Comparison of ENCODE assay signal across 1 cellular context in the genomic region with DNA sequence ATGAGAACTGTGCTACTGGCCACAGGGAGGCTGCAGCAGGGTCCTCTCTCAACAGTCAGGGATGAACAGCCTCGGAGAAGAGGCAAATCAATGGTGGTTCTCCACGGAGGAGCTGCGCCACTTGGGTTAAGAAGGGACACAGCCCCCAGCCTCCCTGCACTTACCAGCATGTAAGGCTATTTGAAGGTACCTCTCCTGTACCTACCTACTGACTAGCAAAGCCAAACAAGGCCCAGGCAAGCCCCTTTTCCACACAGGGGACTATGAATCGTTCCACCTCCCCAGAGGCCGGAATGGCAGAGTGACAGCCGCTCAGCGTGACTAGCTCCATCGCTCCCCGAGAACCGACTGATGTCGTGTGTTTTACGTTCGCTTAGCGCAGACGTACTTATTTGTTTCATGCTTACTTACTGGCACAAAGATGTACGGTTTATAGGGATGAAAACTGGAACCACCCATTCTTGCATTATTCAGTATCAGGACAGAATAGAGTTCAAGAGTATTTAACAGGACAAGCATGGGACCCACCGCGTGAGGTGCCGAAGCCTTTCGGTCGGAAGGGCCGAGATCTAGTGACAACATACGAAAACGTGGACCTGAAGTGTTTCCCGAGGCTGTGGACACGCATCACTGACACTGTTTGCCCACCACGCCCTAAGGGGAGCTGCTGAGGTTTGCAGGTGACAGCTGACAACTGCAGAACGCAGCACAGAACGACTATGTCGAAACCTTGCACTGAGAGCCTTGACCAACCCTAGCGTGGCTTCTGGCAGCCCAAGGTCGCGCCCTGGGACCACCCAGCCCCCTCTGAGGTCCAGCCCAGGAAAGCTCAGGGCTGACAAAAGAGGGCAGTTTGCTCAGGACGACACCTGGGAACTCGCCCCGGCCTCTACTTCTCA.
A peak's percentile ranks its signal among the peaks of the same experiment; 100 is the strongest.
TF ChIP-seq lines count a peak whose summit lies in the region.

No MANE protein-coding gene starts in this region.

TF ChIP-seq in K562, 482 proteins besides CTCF, POLR2A, EP300 and RAD21:
- TF ChIP-seq HDGF (IDR thresholded peaks at IDR 0.05) (no peak), MYC (IDR thresholded peaks at IDR 0.05; ENCODE audit: low read depth, low read length) (no peak), MYC (CRISPR knock-in tag; IDR thresholded peaks at IDR 0.05; ENCODE audit: borderline replicate concordance, low read depth) (no peak), SIX5 (IDR thresholded peaks at IDR 0.05; ENCODE audit: borderline replicate concordance in 1 of 2, insufficient read depth in 1 of 2, low read depth in 1 of 2, low read length in 2 of 2) (no peak), SAFB (IDR thresholded peaks at IDR 0.05; ENCODE audit: borderline replicate concordance, low read depth, low read length) (no peak), CEBPB (tag; IDR thresholded peaks at IDR 0.05) (0 out of 2 replicates have a peak, but pooled peaks have one; percentile 31), CEBPG (CRISPR knock-in tag; IDR thresholded peaks at IDR 0.05) (0 out of 2 replicates have a peak, but pooled peaks have one; percentile 16), CEBPG (tag; conservative IDR thresholded peaks at IDR 0.05 in 1 of 2, IDR thresholded peaks at IDR 0.05 in 1 of 2) (no peak)
- TF ChIP-seq, protein P1, sequence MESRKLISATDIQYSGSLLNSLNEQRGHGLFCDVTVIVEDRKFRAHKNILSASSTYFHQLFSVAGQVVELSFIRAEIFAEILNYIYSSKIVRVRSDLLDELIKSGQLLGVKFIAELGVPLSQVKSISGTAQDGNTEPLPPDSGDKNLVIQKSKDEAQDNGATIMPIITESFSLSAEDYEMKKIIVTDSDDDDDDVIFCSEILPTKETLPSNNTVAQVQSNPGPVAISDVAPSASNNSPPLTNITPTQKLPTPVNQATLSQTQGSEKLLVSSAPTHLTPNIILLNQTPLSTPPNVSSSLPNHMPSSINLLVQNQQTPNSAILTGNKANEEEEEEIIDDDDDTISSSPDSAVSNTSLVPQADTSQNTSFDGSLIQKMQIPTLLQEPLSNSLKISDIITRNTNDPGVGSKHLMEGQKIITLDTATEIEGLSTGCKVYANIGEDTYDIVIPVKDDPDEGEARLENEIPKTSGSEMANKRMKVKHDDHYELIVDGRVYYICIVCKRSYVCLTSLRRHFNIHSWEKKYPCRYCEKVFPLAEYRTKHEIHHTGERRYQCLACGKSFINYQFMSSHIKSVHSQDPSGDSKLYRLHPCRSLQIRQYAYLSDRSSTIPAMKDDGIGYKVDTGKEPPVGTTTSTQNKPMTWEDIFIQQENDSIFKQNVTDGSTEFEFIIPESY (CRISPR knock-in tag; IDR thresholded peaks at IDR 0.05) = peak; percentile 65; the same call in 1 of the 2 replicates
